Comparison of ENCODE assay signal across 16 cellular contexts in genomic region chr14:94320243-94320642, GRCh38. TPM values are rescaled to one million over a fixed set of nuclear protein-coding genes. Genes with fewer than 3 reads are reported as not detected.
DNase-seq lines count a peak whose midpoint lies in the region; ATAC-seq and TF ChIP-seq lines count a peak whose summit lies in the region.
"Had no signal": no experiment of that assay in that cellular context is flagged by ENCODE, and none has a peak within 500 bp of the region (broad histone marks: within the 10 kb centered on the region; RNA-seq: fewer than 3 reads in every experiment).

No MANE protein-coding gene starts in this region.

- peak; percentile 35 for DNase-seq in GM12865 (ENCODE audit: low read depth)
- DNase-seq in HT1080 (ENCODE audit: low read depth): peak; percentile 17
- DNase-seq in memory B cell (ENCODE audit: low spot score in 2 of 2): no peak
- DNase-seq in stimulated activated naive CD8-positive, alpha-beta T cell treated with anti-CD3 and anti-CD28 coated beads, Interleukin-15, Interleukin-2, amounts not matched to agents 100 U/mL and 50 U/mL, for 24 hours: no peak
- DNase-seq in activated CD8-positive, alpha-beta T cell treated with anti-CD3 and anti-CD28 coated beads for 36 hours: no peak
- DNase-seq: activated T-cell treated with anti-CD3 and anti-CD28 coated beads, Interleukin-2, amount 50 U/mL, for 4 hours; mesenchymal stem cell; stimulated activated CD4-positive, alpha-beta T cell treated with anti-CD3 and anti-CD28 coated beads, Interleukin-4, amount 100 ng/mL, for 4 hours; WERI-Rb-1 had no signal

- CTCF ChIA-PET in activated CD8-positive, alpha-beta T cell treated with anti-CD3 and anti-CD28 coated beads for 36 hours (lab: Charles Lee): interaction anchor here (0.5 kb wide), 1 partner anchor 37 kb away, joined by 3 read pairs; no protein-coding TSS in a partner anchor

- H3K4me1 Mint-ChIP-seq in memory B cell: no peaks in the 10 kb centered on the region
- H3K4me1 Mint-ChIP-seq in activated CD8-positive, alpha-beta T cell treated with anti-CD3 and anti-CD28 coated beads for 36 hours (ENCODE audit: low read depth): no peaks in the 10 kb centered on the region
- H3K4me1 Mint-ChIP-seq: CD14-positive monocyte had no signal

- POLR2A ChIA-PET in activated CD8-positive, alpha-beta T cell treated with anti-CD3 and anti-CD28 coated beads for 36 hours (lab: Charles Lee): no interaction called here

- ATAC-seq in memory B cell (ENCODE audit: low read depth) (peak; percentile 53), GM18520 (IDR thresholded peaks at IDR 0.05; ENCODE audit: unreplicated experiment) (no peak), HG03442 (IDR thresholded peaks at IDR 0.05; ENCODE audit: unreplicated experiment) (no peak)
- ATAC-seq in stimulated activated naive CD8-positive, alpha-beta T cell treated with anti-CD3 and anti-CD28 coated beads, Interleukin-15, Interleukin-2, amounts not matched to agents 100 U/mL and 50 U/mL, for 24 hours: no peak
- ATAC-seq in activated CD8-positive, alpha-beta T cell treated with anti-CD3 and anti-CD28 coated beads for 36 hours: no peak
- ATAC-seq: activated T-cell treated with anti-CD3 and anti-CD28 coated beads, Interleukin-2, amount 50 U/mL, for 4 hours had no signal

- H3K27ac Mint-ChIP-seq in memory B cell: no peak overlapping the region
- H3K27ac Mint-ChIP-seq in activated CD8-positive, alpha-beta T cell treated with anti-CD3 and anti-CD28 coated beads for 36 hours: no peak overlapping the region
- H3K27ac Mint-ChIP-seq: CD14-positive monocyte had no signal

- H3K4me3 ChIP-seq in GM12865 (ENCODE audit: low read depth, low read length): no peak overlapping the region
- H3K4me3 ChIP-seq: HAP-1 had no signal

- no peaks in the 10 kb centered on the region for H3K36me3 Mint-ChIP-seq in memory B cell
- H3K36me3 Mint-ChIP-seq in activated CD8-positive, alpha-beta T cell treated with anti-CD3 and anti-CD28 coated beads for 36 hours (ENCODE audit: low read depth): no peaks in the 10 kb centered on the region
- H3K36me3 Mint-ChIP-seq: CD14-positive monocyte had no signal

- H3K27me3 Mint-ChIP-seq in memory B cell: no peaks in the 10 kb centered on the region
- H3K27me3 Mint-ChIP-seq in activated CD8-positive, alpha-beta T cell treated with anti-CD3 and anti-CD28 coated beads for 36 hours: peaks cover 5% of the 10 kb centered on the region

- no peak overlapping the region for H3K4me3 Mint-ChIP-seq in memory B cell
- no peak overlapping the region for H3K4me3 Mint-ChIP-seq in activated CD8-positive, alpha-beta T cell treated with anti-CD3 and anti-CD28 coated beads for 36 hours
- H3K4me3 Mint-ChIP-seq: activated T-cell treated with anti-CD3 and anti-CD28 coated beads, Interleukin-2, amount 50 U/mL, for 4 hours had no signal

- intact Hi-C loops in activated CD8-positive, alpha-beta T cell treated with anti-CD3 and anti-CD28 coated beads for 36 hours (cut with micrococcal nuclease): no loop called here

- no peak for TF ChIP-seq CTCF in GM12865 (IDR thresholded peaks at IDR 0.05; ENCODE audit: insufficient read depth, low read depth, low read length, missing control alignments)
- TF ChIP-seq CTCF in VCaP (conservative IDR thresholded peaks at IDR 0.05): no peak
- TF ChIP-seq CTCF in activated CD8-positive, alpha-beta T cell treated with anti-CD3 and anti-CD28 coated beads for 36 hours (IDR thresholded peaks at IDR 0.05): no peak

- peak overlapping the region; percentile 9; the same call in 1 of the 2 replicates for H3K27ac ChIP-seq in VCaP
- H3K27ac ChIP-seq: WERI-Rb-1 had no signal

- peaks cover 4% of the 10 kb centered on the region for H3K9me3 Mint-ChIP-seq in memory B cell
- no peaks in the 10 kb centered on the region for H3K9me3 Mint-ChIP-seq in activated CD8-positive, alpha-beta T cell treated with anti-CD3 and anti-CD28 coated beads for 36 hours

RNA-seq across cellular contexts. Expression of gene SERPINA6, which starts 2.9 kb away (rescaled TPM):
- total RNA-seq in HT1080 (2014; rRNA removed; shearing (Covaris generic)): 0.51 TPM in 1 of 2 replicates, not detected in the other
- 0.23 TPM in 1 of 2 replicates, not detected in the other for polyA plus RNA-seq in HT1080 (2015; cell fraction: cytosol; rRNA removed)
- polyA plus RNA-seq in HT1080 (2015; cell fraction: nucleus; rRNA removed): 1.0 TPM in 1 of 2 replicates, not detected in the other
- total RNA-seq in activated CD8-positive, alpha-beta T cell treated with anti-CD3 and anti-CD28 coated beads for 36 hours: not detected
- total RNA-seq: activated T-cell treated with anti-CD3 and anti-CD28 coated beads, Interleukin-2, amount 50 U/mL, for 4 hours; pulmonary artery endothelial cell had no signal
- polyA plus RNA-seq: CD14-positive monocyte had no signal

RNA-seq across cellular contexts. Expression of gene SERPINA10, which starts 27.2 kb away (rescaled TPM):
- total RNA-seq in HT1080 (2014; rRNA removed; shearing (Covaris generic)): not detected in 2 replicates
- not detected in 2 replicates for polyA plus RNA-seq in HT1080 (2015; cell fraction: cytosol; rRNA removed)
- polyA plus RNA-seq in HT1080 (2015; cell fraction: nucleus; rRNA removed): not detected in 2 replicates
- total RNA-seq in activated CD8-positive, alpha-beta T cell treated with anti-CD3 and anti-CD28 coated beads for 36 hours: not detected
- total RNA-seq: activated T-cell treated with anti-CD3 and anti-CD28 coated beads, Interleukin-2, amount 50 U/mL, for 4 hours; pulmonary artery endothelial cell; RPMI7951 had no signal
- polyA plus RNA-seq: CD14-positive monocyte had no signal

RNA-seq across cellular contexts. Expression of gene SERPINA2, which starts 46.3 kb away (rescaled TPM):
- total RNA-seq in HT1080 (2014; rRNA removed; shearing (Covaris generic)): not detected in 2 replicates
- not detected in 2 replicates for polyA plus RNA-seq in HT1080 (2015; cell fraction: cytosol; rRNA removed)
- not detected in 2 replicates for polyA plus RNA-seq in HT1080 (2015; cell fraction: nucleus; rRNA removed)
- not detected for total RNA-seq in activated CD8-positive, alpha-beta T cell treated with anti-CD3 and anti-CD28 coated beads for 36 hours
- total RNA-seq: activated T-cell treated with anti-CD3 and anti-CD28 coated beads, Interleukin-2, amount 50 U/mL, for 4 hours; pulmonary artery endothelial cell; RPMI7951 had no signal
- polyA plus RNA-seq: CD14-positive monocyte had no signal

Comparison
In these comparisons a context has a peak if more than half of its experiments do, and no peak if none do; other contexts are left out.
1. DNase-seq: peak in GM12865 (single experiment) and HT1080 (single experiment); none in memory B cell (0 of 2), stimulated activated naive CD8-positive, alpha-beta T cell treated with anti-CD3 and anti-CD28 coated beads, Interleukin-15, Interleukin-2, amounts not matched to agents 100 U/mL and 50 U/mL, for 24 hours (single experiment) and activated CD8-positive, alpha-beta T cell treated with anti-CD3 and anti-CD28 coated beads for 36 hours (single experiment).